ENCODE assay signal across 8 cellular contexts in genomic region chr20:346640-347316, GRCh38. TPM values are rescaled to one million over a fixed set of nuclear protein-coding genes. Genes with fewer than 3 reads are reported as not detected.
A peak's percentile ranks its signal among the peaks of the same experiment; 100 is the strongest.
DNase-seq lines count a peak whose midpoint lies in the region; ATAC-seq and TF ChIP-seq lines count a peak whose summit lies in the region.

Gene NRSN2, plus strand, starts transcription at chr20:347111. Its CDS starts 2,533 bp downstream, at chr20:349644.

- ATAC-seq in HG02759 (IDR thresholded peaks at IDR 0.05; ENCODE audit: unreplicated experiment) (peak; percentile 45), GM18873 (IDR thresholded peaks at IDR 0.05; ENCODE audit: low FRiP score, unreplicated experiment) (no peak), HG02870 (IDR thresholded peaks at IDR 0.05; ENCODE audit: unreplicated experiment) (no peak)
- ATAC-seq in activated naive CD8-positive, alpha-beta T cell treated with anti-CD3 and anti-CD28 coated beads, Interleukin-2, amount 10 ng/mL, durations not matched to agents 7 days and 5 days (ENCODE audit: low read depth): peak; percentile 19

- H3K4me3 ChIP-seq in neuron (ENCODE audit: low read length): peak within 1 kb of the TSS; percentile 81

- H3K27me3 Mint-ChIP-seq in activated naive CD8-positive, alpha-beta T cell treated with anti-CD3 and anti-CD28 coated beads, Interleukin-2, amount 10 ng/mL, durations not matched to agents 7 days and 5 days: peaks cover 4% of the 10 kb centered on the region
- peaks cover 15% of the 10 kb centered on the region for H3K27me3 Mint-ChIP-seq in glutamatergic neuron (ENCODE audit: unreplicated experiment)

- POLR2A ChIA-PET in GM10248 (lab: Yijun Ruan, JAX): interaction anchor here (0.6 kb wide), 1 partner anchor 27 kb away, joined by 3 read pairs; no protein-coding TSS in a partner anchor
- POLR2A ChIA-PET in activated naive CD8-positive, alpha-beta T cell treated with anti-CD3 and anti-CD28 coated beads, Interleukin-2, amount 10 ng/mL, durations not matched to agents 7 days and 5 days (lab: Charles Lee): no interaction called here

- peaks cover 2% of the 10 kb centered on the region for H3K9me3 Mint-ChIP-seq in activated naive CD8-positive, alpha-beta T cell treated with anti-CD3 and anti-CD28 coated beads, Interleukin-2, amount 10 ng/mL, durations not matched to agents 7 days and 5 days
- H3K9me3 Mint-ChIP-seq in glutamatergic neuron (ENCODE audit: unreplicated experiment): peaks cover 17% of the 10 kb centered on the region

- CTCF ChIA-PET in GM10248 (lab: Yijun Ruan, JAX): interaction anchor here (3.0 to 4.6 kb wide), 2 partner anchors 8 to 15 kb away, joined by 28 to 83 read pairs; no protein-coding TSS in a partner anchor

- no peaks in the 10 kb centered on the region for H3K27me3 ChIP-seq in neuron (ENCODE audit: insufficient read depth, low read length)

- H3K4me1 Mint-ChIP-seq in activated naive CD8-positive, alpha-beta T cell treated with anti-CD3 and anti-CD28 coated beads, Interleukin-2, amount 10 ng/mL, durations not matched to agents 7 days and 5 days: peaks cover 20% of the 10 kb centered on the region
- peaks cover 11% of the 10 kb centered on the region for H3K4me1 Mint-ChIP-seq in glutamatergic neuron (ENCODE audit: low read depth, unreplicated experiment)

- TF ChIP-seq CTCF in GM10248 (IDR thresholded peaks at IDR 0.05; ENCODE audit: control extremely low read depth, extremely low read depth, low read depth, missing control alignments) (no peak), glutamatergic neuron (IDR thresholded peaks at IDR 0.05; ENCODE audit: partially characterized antibody, unreplicated experiment) (no peak)

- H3K36me3 Mint-ChIP-seq in activated naive CD8-positive, alpha-beta T cell treated with anti-CD3 and anti-CD28 coated beads, Interleukin-2, amount 10 ng/mL, durations not matched to agents 7 days and 5 days: peaks cover 5% of the 10 kb centered on the region
- no peaks in the 10 kb centered on the region for H3K36me3 Mint-ChIP-seq in glutamatergic neuron (ENCODE audit: unreplicated experiment)

- peaks cover 11% of the 10 kb centered on the region for H3K4me1 ChIP-seq in neuron (ENCODE audit: insufficient read depth, low read length)

- peak; percentile 86 for DNase-seq in GM10248 (ENCODE audit: extremely low spot score)
- DNase-seq in NCI-H510A (lab: John Stamatoyannopoulos, UW): peak; percentile 70
- DNase-seq in activated naive CD8-positive, alpha-beta T cell treated with anti-CD3 and anti-CD28 coated beads, Interleukin-2, amount 10 ng/mL, durations not matched to agents 7 days and 5 days: peak; percentile 54
- DNase-seq in glutamatergic neuron: peak; percentile 86

- H3K4me3 Mint-ChIP-seq in activated naive CD8-positive, alpha-beta T cell treated with anti-CD3 and anti-CD28 coated beads, Interleukin-2, amount 10 ng/mL, durations not matched to agents 7 days and 5 days: peak within 1 kb of the TSS; percentile 99
- peak within 1 kb of the TSS; percentile 99 for H3K4me3 Mint-ChIP-seq in glutamatergic neuron (ENCODE audit: unreplicated experiment)

- H3K36me3 ChIP-seq in neuron (ENCODE audit: insufficient read depth, low read length): peaks cover 7% of the 10 kb centered on the region

- peak within 1 kb of the TSS; percentile 47 for H2AFZ ChIP-seq in neuron (ENCODE audit: low read depth, low read length)

- H3K27ac Mint-ChIP-seq in activated naive CD8-positive, alpha-beta T cell treated with anti-CD3 and anti-CD28 coated beads, Interleukin-2, amount 10 ng/mL, durations not matched to agents 7 days and 5 days: peak within 1 kb of the TSS; percentile 95
- peak within 1 kb of the TSS; percentile 100 for H3K27ac Mint-ChIP-seq in glutamatergic neuron (ENCODE audit: unreplicated experiment)

- H3K9me3 ChIP-seq in neuron (ENCODE audit: low read length): no peaks in the 10 kb centered on the region

RNA-seq across cellular contexts. Expression of gene NRSN2, which starts in this region (rescaled TPM):
- total RNA-seq in activated naive CD8-positive, alpha-beta T cell treated with anti-CD3 and anti-CD28 coated beads, Interleukin-2, amount 10 ng/mL, durations not matched to agents 7 days and 5 days: 1 to 10 TPM; 3.6 to 3.7 TPM
- total RNA-seq in glutamatergic neuron (ENCODE audit: unreplicated experiment): 89.3 TPM

Comparison
In these comparisons a context has a peak if more than half of its experiments do, and no peak if none do; other contexts are left out.
1. RNA of gene NRSN2 (total RNA-seq): 89.3 TPM in glutamatergic neuron (single experiment); 3.6 to 3.7 TPM in activated naive CD8-positive, alpha-beta T cell treated with anti-CD3 and anti-CD28 coated beads, Interleukin-2, amount 10 ng/mL, durations not matched to agents 7 days and 5 days; every median in the first group is over 10 times any median in the second.
2. ATAC-seq: peak in HG02759 (single experiment) and activated naive CD8-positive, alpha-beta T cell treated with anti-CD3 and anti-CD28 coated beads, Interleukin-2, amount 10 ng/mL, durations not matched to agents 7 days and 5 days (single experiment); none in GM18873 (single experiment) and HG02870 (single experiment).
3. Peak in every context shown above with its lines, with median percentiles within 50 percentile points of each other: DNase-seq.